ENCODE assay signal across 10 cellular contexts in the genomic region with DNA sequence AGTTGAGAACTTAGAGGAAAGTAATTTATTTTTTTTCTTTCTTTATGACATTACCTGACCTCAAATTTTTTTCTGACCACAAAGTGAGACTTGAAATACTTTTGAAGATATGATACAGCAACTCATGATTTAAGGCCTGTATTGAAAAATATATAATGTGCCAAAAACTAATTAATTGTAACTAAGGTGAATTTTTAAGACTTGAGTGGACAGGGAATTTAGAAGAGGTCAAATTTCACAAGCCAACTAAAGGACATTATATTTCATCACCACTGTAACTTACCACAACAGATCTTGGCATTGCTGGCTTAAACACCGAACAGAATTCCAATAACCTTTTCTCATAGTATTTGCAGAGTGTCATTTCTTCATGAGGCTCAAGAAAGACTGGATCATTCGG. TPM values are rescaled to one million over a fixed set of nuclear protein-coding genes. Genes with fewer than 3 reads are reported as not detected.
A peak's percentile ranks its signal among the peaks of the same experiment; 100 is the strongest.
DNase-seq lines count a peak whose midpoint lies in the region; ATAC-seq and TF ChIP-seq lines count a peak whose summit lies in the region.
"Had no signal": no experiment of that assay in that cellular context is flagged by ENCODE, and none has a peak within 500 bp of the region (broad histone marks: within the 10 kb centered on the region; RNA-seq: fewer than 3 reads in every experiment).

No MANE protein-coding gene starts in this region.

- peak overlapping the region in 1 of 4 donors; percentile 78 for H3K4me3 ChIP-seq in Peyer's patch

- peak overlapping the region; percentile 84 for H3K4me3 Mint-ChIP-seq in central memory CD8-positive, alpha-beta T cell
- peak overlapping the region; percentile 97 for H3K4me3 Mint-ChIP-seq in nephron progenitor cell

- peaks cover 0 to 46% (median 0%) of the 10 kb centered on the region in 3 donors for H3K36me3 ChIP-seq in Peyer's patch

- no peak for TF ChIP-seq POLR2A in Peyer's patch (IDR thresholded peaks at IDR 0.05)

- H3K27ac Mint-ChIP-seq in central memory CD8-positive, alpha-beta T cell (ENCODE audit: low read depth) = peak overlapping the region; percentile 97
- H3K27ac Mint-ChIP-seq in nephron progenitor cell = no peak overlapping the region

- in situ Hi-C loops in Caki2 (cut with HindIII; ENCODE audit: low pct_unique_long_range_greater_than_20kb, low sequenced_read_pairs) = no loop called here

- ATAC-seq in central memory CD8-positive, alpha-beta T cell (replicated peaks; ENCODE audit: extremely low read depth, poor library complexity, severe bottlenecking) = no peak
- ATAC-seq in HG02884 (IDR thresholded peaks at IDR 0.05; ENCODE audit: unreplicated experiment) = no peak
- no peak for ATAC-seq in HG03095 (IDR thresholded peaks at IDR 0.05; ENCODE audit: unreplicated experiment)

- peak overlapping the region in 1 of 4 donors; percentile 98 for H3K27ac ChIP-seq in Peyer's patch
- H3K27ac ChIP-seq: WERI-Rb-1 had no signal

- H3K4me1 ChIP-seq in Peyer's patch = peaks cover 0 to 28% (median 3%) of the 10 kb centered on the region in 4 donors

- peaks cover 60% of the 10 kb centered on the region for H3K4me1 Mint-ChIP-seq in central memory CD8-positive, alpha-beta T cell
- peaks cover 27% of the 10 kb centered on the region for H3K4me1 Mint-ChIP-seq in nephron progenitor cell

- no peaks in the 10 kb centered on the region for H3K9me3 Mint-ChIP-seq in central memory CD8-positive, alpha-beta T cell
- no peaks in the 10 kb centered on the region for H3K9me3 Mint-ChIP-seq in nephron progenitor cell

- no peak for TF ChIP-seq CTCF in nephron progenitor cell (IDR thresholded peaks at IDR 0.05)
- TF ChIP-seq CTCF in Peyer's patch (IDR thresholded peaks at IDR 0.05) = no peak

- H3K27me3 ChIP-seq in Peyer's patch = no peaks in the 10 kb centered on the region

- no peaks in the 10 kb centered on the region for H3K27me3 Mint-ChIP-seq in central memory CD8-positive, alpha-beta T cell
- peaks cover 7% of the 10 kb centered on the region for H3K27me3 Mint-ChIP-seq in nephron progenitor cell (ENCODE audit: low read depth, poor library complexity)

- no peaks in the 10 kb centered on the region for H3K9me3 ChIP-seq in Peyer's patch

- DNase-seq in Caki2 (ENCODE audit: low read depth) (peak; percentile 52), M059J (ENCODE audit: low read depth) (peak; percentile 86), nephron progenitor cell (no peak), Peyer's patch (no peak), inferior parietal cortex (ENCODE audit: extremely low spot score) (no peak)
- no peak for DNase-seq in central memory CD8-positive, alpha-beta T cell (ENCODE audit: low spot score in 2 of 2)
- DNase-seq: hippocampal formation, WERI-Rb-1 had no signal

- peaks cover 62% of the 10 kb centered on the region for H3K36me3 Mint-ChIP-seq in central memory CD8-positive, alpha-beta T cell (ENCODE audit: insufficient read depth)
- H3K36me3 Mint-ChIP-seq in nephron progenitor cell (ENCODE audit: low read depth) = peaks cover 43% of the 10 kb centered on the region

RNA-seq across cellular contexts. Expression of gene CCNH, which starts 1.8 kb away (rescaled TPM):
- 42.9 and 58.3 TPM in 2 replicates for total RNA-seq in Caki2 (2014; rRNA removed; shearing (Covaris generic); ENCODE audit: low replicate concordance)
- total RNA-seq in M059J (2014; rRNA removed; shearing (Covaris generic)) = 88.2 and 115 TPM in 2 replicates
- 100 to 1,000 TPM in 3 of 4 donors, 10 to 100 TPM in 1; 81.7 to 370 (median 127) TPM for total RNA-seq in Peyer's patch

Comparison
In these comparisons a context has a peak if more than half of its experiments do, and no peak if none do; other contexts are left out.
1. DNase-seq: peak in Caki2 (single experiment) and M059J (single experiment); none in central memory CD8-positive, alpha-beta T cell (0 of 2), nephron progenitor cell (single experiment), Peyer's patch (0 of 3) and inferior parietal cortex (single experiment).